Comparison of ENCODE assay signal across 17 cellular contexts in genomic region chr5:40614923-40615585, GRCh38.
A peak's percentile ranks its signal among the peaks of the same experiment; 100 is the strongest.
DNase-seq lines count a peak whose midpoint lies in the region; ATAC-seq and TF ChIP-seq lines count a peak whose summit lies in the region.
"Had no signal": no experiment of that assay in that cellular context is flagged by ENCODE, and none has a peak within 500 bp of the region (broad histone marks: within the 10 kb centered on the region; RNA-seq: fewer than 3 reads in every experiment).

No MANE protein-coding gene starts in this region.

- H4K20me1 ChIP-seq in PC-3 (ENCODE audit: low read length): no peaks in the 10 kb centered on the region

- BruUV-seq in PC-3 (replicated peaks; lab: Mats Ljungman, UMichigan): no TSS peak

- no peak; the same call in 1 of the 2 replicates for ATAC-seq in PC-3
- no peak for ATAC-seq in stimulated activated effector memory CD8-positive, alpha-beta T cell treated with anti-CD3 and anti-CD28 coated beads, Interleukin-12 subunit alpha, Interleukin-12 subunit beta, amount 100 ng/mL, for 72 hours

- POLR2A ChIA-PET in PC-3 (lab: Charles Lee; ENCODE audit: unreplicated experiment): interaction anchor here (0.6 to 0.7 kb wide), 2 partner anchors 51 to 67 kb away, joined by 3 to 4 read pairs; no protein-coding TSS in a partner anchor

- no peak for TF ChIP-seq CTCF in PC-3 (conservative IDR thresholded peaks at IDR 0.05; ENCODE audit: low read depth, low read length)
- TF ChIP-seq CTCF in osteocyte (IDR thresholded peaks at IDR 0.05): no peak

- peaks cover 1% of the 10 kb centered on the region for H3K9me3 Mint-ChIP-seq in activated naive CD4-positive, alpha-beta T cell treated with anti-CD3 and anti-CD28 coated beads for 36 hours
- H3K9me3 Mint-ChIP-seq in activated naive CD4-positive, alpha-beta T cell treated with anti-CD3 and anti-CD28 coated beads, Interleukin-2, amount 10 ng/mL, durations not matched to agents 7 days and 5 days: peaks cover 3% of the 10 kb centered on the region
- H3K9me3 Mint-ChIP-seq in stimulated activated effector memory CD8-positive, alpha-beta T cell treated with anti-CD3 and anti-CD28 coated beads, Interleukin-12 subunit alpha, Interleukin-12 subunit beta, amount 100 ng/mL, for 72 hours: no peaks in the 10 kb centered on the region
- H3K9me3 Mint-ChIP-seq in osteocyte (ENCODE audit: unreplicated experiment): no peaks in the 10 kb centered on the region

- no peaks in the 10 kb centered on the region for H3K9me2 ChIP-seq in PC-3 (replicated peaks; ENCODE audit: low read length)

- no peaks in the 10 kb centered on the region for H3F3A ChIP-seq in PC-3 (ENCODE audit: low read length, unreplicated experiment)

- no peak overlapping the region for H3K9ac ChIP-seq in PC-3 (ENCODE audit: low read length)
- H3K9ac ChIP-seq: KMS-11, parathyroid adenoma had no signal

- intact Hi-C loops in activated naive CD4-positive, alpha-beta T cell treated with anti-CD3 and anti-CD28 coated beads for 36 hours (cut with micrococcal nuclease): loop anchor here (1.0 kb wide), 1 partner anchor 37 kb away; no protein-coding TSS in a partner anchor
- intact Hi-C loops in PC-3 (cut with micrococcal nuclease): no loop called here

- H3K27me3 Mint-ChIP-seq in activated naive CD4-positive, alpha-beta T cell treated with anti-CD3 and anti-CD28 coated beads for 36 hours (ENCODE audit: low read depth): no peaks in the 10 kb centered on the region
- H3K27me3 Mint-ChIP-seq in activated naive CD4-positive, alpha-beta T cell treated with anti-CD3 and anti-CD28 coated beads, Interleukin-2, amount 10 ng/mL, durations not matched to agents 7 days and 5 days: no peaks in the 10 kb centered on the region
- H3K27me3 Mint-ChIP-seq in osteocyte (ENCODE audit: unreplicated experiment): no peaks in the 10 kb centered on the region

- peak overlapping the region; percentile 12; the same call in 1 of the 2 replicates for H2AFZ ChIP-seq in PC-3 (ENCODE audit: low read length)
- H2AFZ ChIP-seq: hepatocyte, parathyroid adenoma had no signal

- H3K36me3 Mint-ChIP-seq in activated naive CD4-positive, alpha-beta T cell treated with anti-CD3 and anti-CD28 coated beads for 36 hours (ENCODE audit: low read depth): no peaks in the 10 kb centered on the region
- no peaks in the 10 kb centered on the region for H3K36me3 Mint-ChIP-seq in activated naive CD4-positive, alpha-beta T cell treated with anti-CD3 and anti-CD28 coated beads, Interleukin-2, amount 10 ng/mL, durations not matched to agents 7 days and 5 days
- H3K36me3 Mint-ChIP-seq in stimulated activated effector memory CD8-positive, alpha-beta T cell treated with anti-CD3 and anti-CD28 coated beads, Interleukin-12 subunit alpha, Interleukin-12 subunit beta, amount 100 ng/mL, for 72 hours: no peaks in the 10 kb centered on the region
- H3K36me3 Mint-ChIP-seq in osteocyte (ENCODE audit: unreplicated experiment): no peaks in the 10 kb centered on the region

- peak overlapping the region; percentile 54 for H3K4me2 ChIP-seq in PC-3 (ENCODE audit: low read length)
- H3K4me2 ChIP-seq: hepatocyte, KMS-11 had no signal

- H3K4me1 Mint-ChIP-seq in activated naive CD4-positive, alpha-beta T cell treated with anti-CD3 and anti-CD28 coated beads for 36 hours (ENCODE audit: low read depth): peaks cover 15% of the 10 kb centered on the region
- peaks cover 10% of the 10 kb centered on the region for H3K4me1 Mint-ChIP-seq in activated naive CD4-positive, alpha-beta T cell treated with anti-CD3 and anti-CD28 coated beads, Interleukin-2, amount 10 ng/mL, durations not matched to agents 7 days and 5 days
- peaks cover 18% of the 10 kb centered on the region for H3K4me1 Mint-ChIP-seq in stimulated activated effector memory CD8-positive, alpha-beta T cell treated with anti-CD3 and anti-CD28 coated beads, Interleukin-12 subunit alpha, Interleukin-12 subunit beta, amount 100 ng/mL, for 72 hours
- peaks cover 4% of the 10 kb centered on the region for H3K4me1 Mint-ChIP-seq in osteocyte (ENCODE audit: unreplicated experiment)

- H3K9me3 ChIP-seq in PC-3 (ENCODE audit: low read length): no peaks in the 10 kb centered on the region

- H3K27me3 ChIP-seq in PC-3 (ENCODE audit: low read length): no peaks in the 10 kb centered on the region
- H3K27me3 ChIP-seq: hepatocyte had no signal

- peak overlapping the region; percentile 1 for H3K27ac Mint-ChIP-seq in activated naive CD4-positive, alpha-beta T cell treated with anti-CD3 and anti-CD28 coated beads for 36 hours
- H3K27ac Mint-ChIP-seq in activated naive CD4-positive, alpha-beta T cell treated with anti-CD3 and anti-CD28 coated beads, Interleukin-2, amount 10 ng/mL, durations not matched to agents 7 days and 5 days: no peak overlapping the region
- H3K27ac Mint-ChIP-seq in stimulated activated effector memory CD8-positive, alpha-beta T cell treated with anti-CD3 and anti-CD28 coated beads, Interleukin-12 subunit alpha, Interleukin-12 subunit beta, amount 100 ng/mL, for 72 hours: peak overlapping the region; percentile 27
- no peak overlapping the region for H3K27ac Mint-ChIP-seq in osteocyte (ENCODE audit: unreplicated experiment)

- H3K79me2 ChIP-seq in PC-3 (ENCODE audit: low read length): no peaks in the 10 kb centered on the region
- H3K79me2 ChIP-seq: hepatocyte, parathyroid adenoma had no signal

- no peak overlapping the region for H3K4me3 ChIP-seq in PC-3 (ENCODE audit: low read length)
- H3K4me3 ChIP-seq: hepatocyte had no signal

- H3K4me3 Mint-ChIP-seq in activated naive CD4-positive, alpha-beta T cell treated with anti-CD3 and anti-CD28 coated beads for 36 hours: no peak overlapping the region
- H3K4me3 Mint-ChIP-seq in activated naive CD4-positive, alpha-beta T cell treated with anti-CD3 and anti-CD28 coated beads, Interleukin-2, amount 10 ng/mL, durations not matched to agents 7 days and 5 days: no peak overlapping the region
- H3K4me3 Mint-ChIP-seq in stimulated activated effector memory CD8-positive, alpha-beta T cell treated with anti-CD3 and anti-CD28 coated beads, Interleukin-12 subunit alpha, Interleukin-12 subunit beta, amount 100 ng/mL, for 72 hours: no peak overlapping the region
- no peak overlapping the region for H3K4me3 Mint-ChIP-seq in osteocyte (ENCODE audit: unreplicated experiment)

- CTCF ChIA-PET in activated naive CD4-positive, alpha-beta T cell treated with anti-CD3 and anti-CD28 coated beads for 36 hours (lab: Charles Lee): interaction anchor here (0.6 to 0.9 kb wide), 2 partner anchors 20 to 592 kb away, joined by 3 read pairs; no protein-coding TSS in a partner anchor
- CTCF ChIA-PET in activated naive CD4-positive, alpha-beta T cell treated with anti-CD3 and anti-CD28 coated beads, Interleukin-2, amount 10 ng/mL, durations not matched to agents 7 days and 5 days (lab: Charles Lee): interaction anchor here (1.1 kb wide), 1 partner anchor 9 kb away, joined by 4 read pairs; no protein-coding TSS in a partner anchor
- CTCF ChIA-PET in PC-3 (lab: Charles Lee): no interaction called here

- no peak for DNase-seq in activated naive CD4-positive, alpha-beta T cell treated with anti-CD3 and anti-CD28 coated beads for 36 hours
- no peak for DNase-seq in activated naive CD4-positive, alpha-beta T cell treated with anti-CD3 and anti-CD28 coated beads, Interleukin-2, amount 10 ng/mL, durations not matched to agents 7 days and 5 days
- DNase-seq in PC-3 (no peak), epithelial cell of prostate (ENCODE audit: low read depth, low spot score) (no peak), osteocyte (ENCODE audit: extremely low spot score, unreplicated experiment) (no peak), hepatic stellate cell (ENCODE audit: low spot score) (no peak), NCI-H446 (lab: John Stamatoyannopoulos, UW) (no peak)
- DNase-seq in stimulated activated effector memory CD8-positive, alpha-beta T cell treated with anti-CD3 and anti-CD28 coated beads, Interleukin-12 subunit alpha, Interleukin-12 subunit beta, amount 100 ng/mL, for 72 hours (ENCODE audit: low spot score in 2 of 2): no peak
- DNase-seq: activated CD4-positive, CD25-positive, alpha-beta regulatory T cell; activated naive CD4-positive, alpha-beta T cell treated with Interleukin-2 at 50 U/mL for 16 hours; effector memory CD4-positive, alpha-beta T cell; NCI-H1105 treated with DMSO at 0.1 percent for 48 hours; NCI-H2227 treated with DMSO at 0.1 percent for 48 hours; SHP77 treated with DMSO at 0.1 percent for 48 hours had no signal

- H3K27ac ChIP-seq in PC-3 (ENCODE audit: low read length): no peak overlapping the region
- H3K27ac ChIP-seq in epithelial cell of prostate: peak overlapping the region; percentile 61
- H3K27ac ChIP-seq: hepatocyte, KMS-11, parathyroid adenoma had no signal

- H3K36me3 ChIP-seq in PC-3 (ENCODE audit: low read depth, low read length): no peaks in the 10 kb centered on the region

- peaks cover 29% of the 10 kb centered on the region for H3K4me1 ChIP-seq in PC-3 (ENCODE audit: insufficient read depth, low read length)
- H3K4me1 ChIP-seq: parathyroid adenoma had no signal

Comparison
In these comparisons a context has a peak if more than half of its experiments do, and no peak if none do; other contexts are left out.
1. H3K27ac Mint-ChIP-seq: peak in activated naive CD4-positive, alpha-beta T cell treated with anti-CD3 and anti-CD28 coated beads for 36 hours (single experiment) and stimulated activated effector memory CD8-positive, alpha-beta T cell treated with anti-CD3 and anti-CD28 coated beads, Interleukin-12 subunit alpha, Interleukin-12 subunit beta, amount 100 ng/mL, for 72 hours (single experiment); none in activated naive CD4-positive, alpha-beta T cell treated with anti-CD3 and anti-CD28 coated beads, Interleukin-2, amount 10 ng/mL, durations not matched to agents 7 days and 5 days (single experiment) and osteocyte (single experiment).